ENCODE assay signal across 8 cellular contexts in genomic region chr1:62438163-62438562, GRCh38. TPM values are rescaled to one million over a fixed set of nuclear protein-coding genes. Genes with fewer than 3 reads are reported as not detected.
DNase-seq lines count a peak whose midpoint lies in the region; ATAC-seq and TF ChIP-seq lines count a peak whose summit lies in the region.

No MANE protein-coding gene starts in this region.

- POLR2A ChIA-PET in CD4-positive, alpha-beta T cell (lab: Charles Lee), result no interaction called here
- POLR2A ChIA-PET in activated B cell treated with CpG ODN at 0.5 μM for 24 hours (lab: Charles Lee), result interaction anchor here (0.5 kb wide), 1 partner anchor 345 kb away, joined by 5 read pairs; no protein-coding TSS in a partner anchor

- TF ChIP-seq POLR2A in stomach (IDR thresholded peaks at IDR 0.05), result no peak

- H3K36me3 ChIP-seq in iPS-20b (ENCODE audit: insufficient read depth, low read depth, low read length) (peaks cover 35% of the 10 kb centered on the region), stomach (peaks cover 4 to 19% (median 18%) of the 10 kb centered on the region in 4 donors)

- H3K4me1 Mint-ChIP-seq in CD4-positive, alpha-beta T cell (ENCODE audit: low read depth), result peaks cover 54% of the 10 kb centered on the region
- H3K4me1 Mint-ChIP-seq in activated B cell treated with CpG ODN at 0.5 μM for 24 hours, result peaks cover 57% of the 10 kb centered on the region

- H3K9me3 ChIP-seq in CD4-positive, alpha-beta T cell (ENCODE audit: control insufficient read depth, low read length), result no peaks in the 10 kb centered on the region
- H3K9me3 ChIP-seq in iPS-20b (ENCODE audit: insufficient read depth, low read depth, low read length), result no peaks in the 10 kb centered on the region
- H3K9me3 ChIP-seq in stomach, result no peaks in the 10 kb centered on the region

- no peak for TF ChIP-seq EP300 in stomach (IDR thresholded peaks at IDR 0.05)

- H3K36me3 Mint-ChIP-seq in CD4-positive, alpha-beta T cell (ENCODE audit: low read depth), result peaks cover 55% of the 10 kb centered on the region
- peaks cover 35% of the 10 kb centered on the region for H3K36me3 Mint-ChIP-seq in activated B cell treated with CpG ODN at 0.5 μM for 24 hours (ENCODE audit: low read depth)

- no peaks in the 10 kb centered on the region for H3K27me3 ChIP-seq in CD4-positive, alpha-beta T cell (ENCODE audit: control insufficient read depth, insufficient read depth, low read length)
- H3K27me3 ChIP-seq in HL-60 (ENCODE audit: insufficient read depth, poor library complexity, severe bottlenecking), result no peaks in the 10 kb centered on the region
- no peaks in the 10 kb centered on the region for H3K27me3 ChIP-seq in iPS-20b (ENCODE audit: insufficient read depth, low read length)
- no peaks in the 10 kb centered on the region for H3K27me3 ChIP-seq in stomach

- H3K27ac Mint-ChIP-seq in CD4-positive, alpha-beta T cell, result peak overlapping the region; percentile 99
- H3K27ac Mint-ChIP-seq in activated B cell treated with CpG ODN at 0.5 μM for 24 hours, result peak overlapping the region; percentile 47

- no peaks in the 10 kb centered on the region for H3K9me3 Mint-ChIP-seq in CD4-positive, alpha-beta T cell
- peaks cover 2% of the 10 kb centered on the region for H3K9me3 Mint-ChIP-seq in activated B cell treated with CpG ODN at 0.5 μM for 24 hours

- TF ChIP-seq CTCF in CD4-positive, alpha-beta T cell (IDR thresholded peaks at IDR 0.05), result no peak
- TF ChIP-seq CTCF in HL-60 (IDR thresholded peaks at IDR 0.05; ENCODE audit: insufficient read depth, low read length) (no peak), activated B cell treated with CpG ODN at 0.5 μM for 24 hours (IDR thresholded peaks at IDR 0.05) (no peak), stomach (IDR thresholded peaks at IDR 0.05) (no peak)

- H3K27ac ChIP-seq in CD4-positive, alpha-beta T cell (ENCODE audit: low read depth, low read length), result no peak overlapping the region
- peak overlapping the region; percentile 100 for H3K27ac ChIP-seq in HL-60 (replicated peaks)
- H3K27ac ChIP-seq in iPS-20b (ENCODE audit: low read length), result no peak overlapping the region
- peak overlapping the region in 3 of 5 donors; percentile 97 to 100 (median 99) for H3K27ac ChIP-seq in stomach

- no peaks in the 10 kb centered on the region for H3K27me3 Mint-ChIP-seq in CD4-positive, alpha-beta T cell
- H3K27me3 Mint-ChIP-seq in activated B cell treated with CpG ODN at 0.5 μM for 24 hours, result no peaks in the 10 kb centered on the region

- peak overlapping the region; percentile 97 for H3K4me3 Mint-ChIP-seq in CD4-positive, alpha-beta T cell
- H3K4me3 Mint-ChIP-seq in activated B cell treated with CpG ODN at 0.5 μM for 24 hours, result peak overlapping the region; percentile 96

- H3K4me3 ChIP-seq in HL-60 (replicated peaks; ENCODE audit: insufficient read depth, low read length) (peak overlapping the region; percentile 88), iPS-20b (ENCODE audit: low read length) (peak overlapping the region; percentile 98), stomach (peak overlapping the region; percentile 87 to 98 (median 92))

- intact Hi-C loops in CD4-positive, alpha-beta T cell (cut with DNase I, micrococcal nuclease), result loop anchor here (5.0 to 10.0 kb wide), 7 partner anchors 166 to 1361 kb away; partner anchors contain the start of genes ALG6 (in 1 of the 2), DOCK7 (in 1 of the 2), EFCAB7 (in 1 of the 2) and ITGB3BP (in 1 of the 2)
- intact Hi-C loops in activated B cell treated with CpG ODN at 0.5 μM for 24 hours (cut with micrococcal nuclease), result loop anchor here (5.0 kb wide), 2 partner anchors 174 to 1154 kb away; partner anchors contain the start of gene PGM1
- intact Hi-C loops in stomach (cut with DNase I; ENCODE audit: low total_unique reads), result no loop called here

- CTCF ChIA-PET in CD4-positive, alpha-beta T cell (lab: Charles Lee), result interaction anchor here (1.3 kb wide), 1 partner anchor 13 kb away, joined by 3 read pairs; no protein-coding TSS in a partner anchor
- CTCF ChIA-PET in activated B cell treated with CpG ODN at 0.5 μM for 24 hours (lab: Charles Lee), result no interaction called here

- peaks cover 8% of the 10 kb centered on the region; the same call in 1 of the 2 replicates for H3K4me1 ChIP-seq in iPS-20b (ENCODE audit: insufficient read depth, low read length)
- peaks cover 12 to 49% (median 28%) of the 10 kb centered on the region in 4 donors for H3K4me1 ChIP-seq in stomach

- WGBS in stomach, 5 donors, result 1 to 2% (median 1%) methylated on average over 7 of the region's 7 CpGs

- DNase-seq in CD4-positive, alpha-beta T cell, result no peak
- DNase-seq in HL-60 (ENCODE audit: low read depth in 1 of 2, low spot score in 1 of 2), result peak in 1 of 2 experiments; percentile 3
- DNase-seq in activated B cell treated with CpG ODN at 0.5 μM for 24 hours, result no peak
- DNase-seq in stomach, result no peak
- no peak for DNase-seq in NCI-H2196 (lab: John Stamatoyannopoulos, UW; ENCODE audit: unreplicated experiment)
- DNase-seq in midbrain (lab: John Stamatoyannopoulos, UW), result no peak

- peak overlapping the region; percentile 94 for H3K9ac ChIP-seq in iPS-20b (ENCODE audit: low read depth, low read length)

- no peak for ATAC-seq in CD4-positive, alpha-beta T cell (ENCODE audit: poor library complexity)
- no peak for ATAC-seq in activated B cell treated with CpG ODN at 0.5 μM for 24 hours (ENCODE audit: low read depth)
- ATAC-seq in HG02870 (IDR thresholded peaks at IDR 0.05; ENCODE audit: unreplicated experiment), result no peak

RNA-seq across cellular contexts. Expression of gene USP1, which starts 1.3 kb away (rescaled TPM):
- total RNA-seq in CD4-positive, alpha-beta T cell, result 10 to 100 TPM; 26.2 to 28.3 TPM
- total RNA-seq in activated B cell treated with CpG ODN at 0.5 μM for 24 hours (32.1 and 33.3 TPM in 2 replicates), stomach (10 to 100 TPM in 4 of 5 donors, 1 to 10 TPM in 1; 5.4 to 47.5 (median 22.8) TPM)
- polyA plus RNA-seq in stomach, result 10 to 100 TPM; 11.2 to 16.3 (median 11.9) TPM

Comparison
In these comparisons a context has a peak if more than half of its experiments do, and no peak if none do; other contexts are left out.
1. H3K27ac ChIP-seq: peak in HL-60 (single experiment) and stomach (3 of 5); none in CD4-positive, alpha-beta T cell (single experiment) and iPS-20b (single experiment).
2. Peak in every context shown above with its lines, with median percentiles within 50 percentile points of each other: H3K4me3 ChIP-seq.